In genomic region chr11:17075506-17075905, GRCh38 we compare ENCODE assay signal across 12 cellular contexts. TPM values are rescaled to one million over a fixed set of nuclear protein-coding genes. Genes with fewer than 3 reads are reported as not detected.
DNase-seq lines count a peak whose midpoint lies in the region; ATAC-seq, FAIRE-seq and TF ChIP-seq lines count a peak whose summit lies in the region.
"Had no signal": no experiment of that assay in that cellular context is flagged by ENCODE, and none has a peak within 500 bp of the region (broad histone marks: within the 10 kb centered on the region; RNA-seq: fewer than 3 reads in every experiment).

No MANE protein-coding gene starts in this region.

- no peaks in the 10 kb centered on the region for H3K9me2 ChIP-seq in GM23338 (ENCODE audit: insufficient read depth)

- H3K4me1 ChIP-seq in A673 (ENCODE audit: insufficient read depth, low read length, poor library complexity, severe bottlenecking) (peaks cover 14% of the 10 kb centered on the region), GM23338 (ENCODE audit: insufficient read depth) (peaks cover 11% of the 10 kb centered on the region)

- FAIRE-seq in H54 (lab: Jason Lieb, UNC) = no peak

- H2AFZ ChIP-seq in GM23338 = no peak overlapping the region

- H3K27me3 ChIP-seq in A673 (replicated peaks; ENCODE audit: insufficient read depth, low read depth, low read length, poor library complexity) = no peaks in the 10 kb centered on the region
- no peaks in the 10 kb centered on the region for H3K27me3 ChIP-seq in GM23338 (ENCODE audit: insufficient read depth)
- H3K27me3 ChIP-seq: stomach had no signal

- no peaks in the 10 kb centered on the region for H3K9me3 ChIP-seq in A673 (ENCODE audit: low read depth, low read length, poor library complexity, severe bottlenecking)
- H3K9me3 ChIP-seq: stomach had no signal

- peaks cover 14% of the 10 kb centered on the region for H3K27me3 Mint-ChIP-seq in GM23338 (ENCODE audit: insufficient read depth, low read depth, poor library complexity)
- no peaks in the 10 kb centered on the region for H3K27me3 Mint-ChIP-seq in activated T-helper 2 cell treated with anti-CD3 and anti-CD28 coated beads, Interferon-gamma antibody, Interleukin-2, Interleukin-4, amounts not matched to agents 10 μg/mL and 5 μg/mL and 100 μg/mL, durations not matched to agents 14 hours and 24 hours and 36 hours (ENCODE audit: low read depth)
- peaks cover 2 to 5% (median 5%) of the 10 kb centered on the region in 3 donors for H3K27me3 Mint-ChIP-seq in immature natural killer cell (ENCODE audit: low read depth in 3 of 3)

- H3K27ac Mint-ChIP-seq in GM23338 (peak overlapping the region; percentile 70), immature natural killer cell (peak overlapping the region; percentile 15 to 81 (median 63))
- peak overlapping the region; percentile 62 for H3K27ac Mint-ChIP-seq in activated T-helper 2 cell treated with anti-CD3 and anti-CD28 coated beads, Interferon-gamma antibody, Interleukin-2, Interleukin-4, amounts not matched to agents 10 μg/mL and 5 μg/mL and 100 μg/mL, durations not matched to agents 14 hours and 24 hours and 36 hours

- H3K4me1 Mint-ChIP-seq in GM23338 (peaks cover 20% of the 10 kb centered on the region), immature natural killer cell (peaks cover 42 to 51% of the 10 kb centered on the region in 2 donors)
- peaks cover 36% of the 10 kb centered on the region for H3K4me1 Mint-ChIP-seq in activated T-helper 2 cell treated with anti-CD3 and anti-CD28 coated beads, Interferon-gamma antibody, Interleukin-2, Interleukin-4, amounts not matched to agents 10 μg/mL and 5 μg/mL and 100 μg/mL, durations not matched to agents 14 hours and 24 hours and 36 hours (ENCODE audit: low read depth)

- CTCF ChIA-PET in A673 (lab: Charles Lee) = no interaction called here

- intact Hi-C loops in A673 (cut with micrococcal nuclease; ENCODE audit: unreplicated experiment) = loop anchor here (5.0 kb wide), 2 partner anchors 132 to 277 kb away; partner anchors contain the start of genes NCR3LG1 and PIK3C2A
- intact Hi-C loops in activated T-helper 2 cell treated with anti-CD3 and anti-CD28 coated beads, Interferon-gamma antibody, Interleukin-2, Interleukin-4, amounts not matched to agents 10 μg/mL and 5 μg/mL and 100 μg/mL, durations not matched to agents 14 hours and 24 hours and 36 hours (cut with micrococcal nuclease) = loop anchor here (5.0 to 10.0 kb wide), 3 partner anchors 253 to 937 kb away; partner anchors contain the start of gene SERGEF

- H3F3A ChIP-seq in GM23338 (replicated peaks; ENCODE audit: low read depth) = peaks cover 51% of the 10 kb centered on the region

- H3K4me3 Mint-ChIP-seq in GM23338 = peak overlapping the region; percentile 99
- peak overlapping the region; percentile 100 for H3K4me3 Mint-ChIP-seq in activated T-helper 2 cell treated with anti-CD3 and anti-CD28 coated beads, Interferon-gamma antibody, Interleukin-2, Interleukin-4, amounts not matched to agents 10 μg/mL and 5 μg/mL and 100 μg/mL, durations not matched to agents 14 hours and 24 hours and 36 hours (ENCODE audit: low read depth)
- peak overlapping the region; percentile 6 to 99 (median 91) for H3K4me3 Mint-ChIP-seq in immature natural killer cell

- POLR2A ChIA-PET in A673 (lab: Charles Lee; ENCODE audit: low non-redundant PET) = no interaction called here

- no peak overlapping the region for H3K27ac ChIP-seq in A673 (ENCODE audit: low read depth, low read length, poor library complexity, severe bottlenecking)
- peak overlapping the region; percentile 75 for H3K27ac ChIP-seq in GM23338 (ENCODE audit: low read depth)

- DNase-seq in A673 (ENCODE audit: low spot score) = no peak
- no peak for DNase-seq in GM23338 (ENCODE audit: low spot score)
- no peak for DNase-seq in activated T-helper 2 cell treated with anti-CD3 and anti-CD28 coated beads, Interferon-gamma antibody, Interleukin-2, Interleukin-4, amounts not matched to agents 10 μg/mL and 5 μg/mL and 100 μg/mL, durations not matched to agents 14 hours and 24 hours and 36 hours (ENCODE audit: low spot score)
- DNase-seq in immature natural killer cell = no peak
- no peak for DNase-seq in NCI-H524 (lab: John Stamatoyannopoulos, UW)
- DNase-seq in H54 (ENCODE audit: insufficient read length, low spot score) = no peak
- DNase-seq: aorta, retina, stomach, T-helper 9 cell had no signal

- no peak for ATAC-seq in GM23338
- ATAC-seq in HG02588 (IDR thresholded peaks at IDR 0.05; ENCODE audit: unreplicated experiment) = no peak
- ATAC-seq in GM21390 (IDR thresholded peaks at IDR 0.05; ENCODE audit: unreplicated experiment) = no peak

- H3K4me2 ChIP-seq in GM23338 = peak overlapping the region; percentile 98

- TF ChIP-seq CTCF in A673 (conservative IDR thresholded peaks at IDR 0.05; ENCODE audit: low read depth, low read length) = no peak
- no peak for TF ChIP-seq CTCF in GM23338 (conservative IDR thresholded peaks at IDR 0.05; ENCODE audit: low read depth in 2 of 2)

- H3K79me2 ChIP-seq in GM23338 (replicated peaks; ENCODE audit: insufficient read depth) = peaks cover 30% of the 10 kb centered on the region

- H3K9me3 Mint-ChIP-seq in GM23338 (peaks cover 3% of the 10 kb centered on the region; the same call in 2 of the 3 replicates), immature natural killer cell (no peaks in the 10 kb centered on the region)
- H3K9me3 Mint-ChIP-seq in activated T-helper 2 cell treated with anti-CD3 and anti-CD28 coated beads, Interferon-gamma antibody, Interleukin-2, Interleukin-4, amounts not matched to agents 10 μg/mL and 5 μg/mL and 100 μg/mL, durations not matched to agents 14 hours and 24 hours and 36 hours = no peaks in the 10 kb centered on the region

- BruUV-seq in A673 (replicated peaks; lab: Mats Ljungman, UMichigan) = no TSS peak

- TF ChIP-seq POLR2A in H54 (IDR thresholded peaks at IDR 0.05; ENCODE audit: low read depth, low read length) = no peak

- peak overlapping the region; percentile 89 for H3K4me3 ChIP-seq in A673 (ENCODE audit: low read depth, low read length, poor library complexity, severe bottlenecking)
- H3K4me3 ChIP-seq in GM23338 = peak overlapping the region; percentile 91

- peaks cover 29% of the 10 kb centered on the region for H4K20me1 ChIP-seq in GM23338 (replicated peaks; ENCODE audit: insufficient read depth)

- peaks cover 37% of the 10 kb centered on the region for H3K36me3 ChIP-seq in A673 (ENCODE audit: insufficient read depth, low read length, poor library complexity, severe bottlenecking)
- H3K36me3 ChIP-seq in GM23338 (ENCODE audit: insufficient read depth) = peaks cover 35% of the 10 kb centered on the region

- H3K36me3 Mint-ChIP-seq in GM23338 (ENCODE audit: low read depth) = peaks cover 73% of the 10 kb centered on the region
- H3K36me3 Mint-ChIP-seq in activated T-helper 2 cell treated with anti-CD3 and anti-CD28 coated beads, Interferon-gamma antibody, Interleukin-2, Interleukin-4, amounts not matched to agents 10 μg/mL and 5 μg/mL and 100 μg/mL, durations not matched to agents 14 hours and 24 hours and 36 hours (ENCODE audit: low read depth) = peaks cover 65% of the 10 kb centered on the region
- peaks cover 10 to 21% (median 19%) of the 10 kb centered on the region in 3 donors for H3K36me3 Mint-ChIP-seq in immature natural killer cell

TF ChIP-seq in GM23338, 12 proteins besides CTCF, POLR2A, EP300 and RAD21:
- TF ChIP-seq ETS1 (IDR thresholded peaks at IDR 0.05) = no peak
- no peak for TF ChIP-seq EZH2 (IDR thresholded peaks at IDR 0.05; ENCODE audit: low read depth, unreplicated experiment)

RNA-seq across cellular contexts. Expression of gene RPS13, which starts 2.0 kb away (rescaled TPM):
- 704 and 746 TPM in 2 replicates for total RNA-seq in A673 (2021)
- total RNA-seq in GM23338 (2014; rRNA removed; shearing (Covaris generic)) = 1,155 and 1,211 TPM in 2 replicates
- 1,691 and 1,717 TPM in 2 replicates for polyA plus RNA-seq in GM23338 (2016; fragmentation: Nextera tagmentation; extraction: Ambion mirVana)
- total RNA-seq in activated T-helper 2 cell treated with anti-CD3 and anti-CD28 coated beads, Interferon-gamma antibody, Interleukin-2, Interleukin-4, amounts not matched to agents 10 μg/mL and 5 μg/mL and 100 μg/mL, durations not matched to agents 14 hours and 24 hours and 36 hours = 1,360 and 1,371 TPM in 2 replicates
- polyA plus RNA-seq in immature natural killer cell = 1,000 to 10,000 TPM in 1 of 3 donors, 100 to 1,000 TPM in 2; 720 to 1,050 (median 777) TPM
